Comparison of ENCODE assay signal across 19 cellular contexts in genomic region chr9:85319946-85320345, GRCh38.
DNase-seq lines count a peak whose midpoint lies in the region; ATAC-seq and TF ChIP-seq lines count a peak whose summit lies in the region.
"Had no signal": no experiment of that assay in that cellular context is flagged by ENCODE, and none has a peak within 500 bp of the region (broad histone marks: within the 10 kb centered on the region; RNA-seq: fewer than 3 reads in every experiment).

No MANE protein-coding gene starts in this region.

- 92 to 95% (median 94%) methylated on average over 2 of the region's 2 CpGs for WGBS in heart left ventricle, 4 donors

- no peak overlapping the region for H3K27ac ChIP-seq in heart left ventricle
- H3K27ac ChIP-seq: 22Rv1, BLaER1, C4-2B had no signal

- ATAC-seq in activated naive CD4-positive, alpha-beta T cell treated with anti-CD3 and anti-CD28 coated beads, Interleukin-2, amount 50 U/mL, for 72 hours: no peak
- ATAC-seq in heart left ventricle (no peak), HG02588 (IDR thresholded peaks at IDR 0.05; ENCODE audit: unreplicated experiment) (no peak)

- H3K4me3 Mint-ChIP-seq in nephron: no peak overlapping the region
- H3K4me3 Mint-ChIP-seq: B cell; CD4-positive, alpha-beta T cell; CD8-positive, alpha-beta memory T cell; HFFc6 had no signal

- DNase-seq in Caki2 (ENCODE audit: low read depth) (peak; percentile 6), left kidney (ENCODE audit: low read depth, low spot score) (peak; percentile 73), heart left ventricle (no peak)
- DNase-seq in activated naive CD4-positive, alpha-beta T cell treated with anti-CD3 and anti-CD28 coated beads, Interleukin-2, amount 50 U/mL, for 72 hours (ENCODE audit: low spot score in 2 of 2): no peak
- DNase-seq: Calu3; CD4-positive, alpha-beta T cell; CD8-positive, alpha-beta memory T cell; DMS53; DMS79 treated with DMSO at 0.1 percent for 48 hours; GF-D8; GOT3; HFFc6 had no signal

- H3K4me1 Mint-ChIP-seq in nephron: peaks cover 6% of the 10 kb centered on the region
- H3K4me1 Mint-ChIP-seq: B cell; CD8-positive, alpha-beta memory T cell had no signal

- no peak for TF ChIP-seq POLR2A in heart left ventricle (IDR thresholded peaks at IDR 0.05)

- no peaks in the 10 kb centered on the region for H3K4me1 ChIP-seq in heart left ventricle
- H3K4me1 ChIP-seq: BLaER1, HAP-1 had no signal

- peak overlapping the region; percentile 96 to 99 (median 97) for H3K27ac Mint-ChIP-seq in nephron
- no peak overlapping the region for H3K27ac Mint-ChIP-seq in activated naive CD4-positive, alpha-beta T cell treated with anti-CD3 and anti-CD28 coated beads, Interleukin-2, amount 50 U/mL, for 72 hours
- H3K27ac Mint-ChIP-seq: B cell; CD4-positive, alpha-beta T cell; CD8-positive, alpha-beta memory T cell; HFFc6 had no signal

- H3K36me3 ChIP-seq in heart left ventricle: no peaks in the 10 kb centered on the region
- H3K36me3 ChIP-seq: BLaER1, HAP-1 had no signal

- no peaks in the 10 kb centered on the region for H3K27me3 ChIP-seq in heart left ventricle
- H3K27me3 ChIP-seq: BLaER1 had no signal

- in situ Hi-C loops in Caki2 (cut with HindIII; ENCODE audit: low pct_unique_long_range_greater_than_20kb, low sequenced_read_pairs): no loop called here

- TF ChIP-seq CTCF in nephron (IDR thresholded peaks at IDR 0.05; ENCODE audit: unreplicated experiment in 3 of 3) (no peak), heart left ventricle (IDR thresholded peaks at IDR 0.05) (no peak)

- H3K9me3 ChIP-seq in heart left ventricle: peaks cover 0 to 9% (median 2%) of the 10 kb centered on the region in 12 donors
- H3K9me3 ChIP-seq: HAP-1 had no signal

- H3K9me3 Mint-ChIP-seq in nephron: peaks cover 22% of the 10 kb centered on the region
- peaks cover 3 to 8% of the 10 kb centered on the region in 2 donors for H3K9me3 Mint-ChIP-seq in activated naive CD4-positive, alpha-beta T cell treated with anti-CD3 and anti-CD28 coated beads, Interleukin-2, amount 50 U/mL, for 72 hours

- peaks cover 4% of the 10 kb centered on the region for H3K36me3 Mint-ChIP-seq in nephron (ENCODE audit: low read depth)
- no peaks in the 10 kb centered on the region for H3K36me3 Mint-ChIP-seq in activated naive CD4-positive, alpha-beta T cell treated with anti-CD3 and anti-CD28 coated beads, Interleukin-2, amount 50 U/mL, for 72 hours
- H3K36me3 Mint-ChIP-seq: CD8-positive, alpha-beta memory T cell had no signal

- intact Hi-C loops in heart left ventricle (cut with DNase I): no loop called here

- no peak overlapping the region for H3K4me3 ChIP-seq in heart left ventricle
- H3K4me3 ChIP-seq: BLaER1, HAP-1 had no signal

- peaks cover 3% of the 10 kb centered on the region for H3K27me3 Mint-ChIP-seq in nephron (ENCODE audit: low read depth)
- H3K27me3 Mint-ChIP-seq: B cell; CD4-positive, alpha-beta T cell had no signal

Comparison
In these comparisons a context has a peak if more than half of its experiments do, and no peak if none do; other contexts are left out.
1. DNase-seq: peak in Caki2 (single experiment) and left kidney (single experiment); none in activated naive CD4-positive, alpha-beta T cell treated with anti-CD3 and anti-CD28 coated beads, Interleukin-2, amount 50 U/mL, for 72 hours (0 of 2) and heart left ventricle (0 of 5).
2. H3K27ac Mint-ChIP-seq: peak in nephron (3 of 3); none in activated naive CD4-positive, alpha-beta T cell treated with anti-CD3 and anti-CD28 coated beads, Interleukin-2, amount 50 U/mL, for 72 hours (0 of 2).